8 cellular contexts compared by ENCODE assay signal in the genomic region with DNA sequence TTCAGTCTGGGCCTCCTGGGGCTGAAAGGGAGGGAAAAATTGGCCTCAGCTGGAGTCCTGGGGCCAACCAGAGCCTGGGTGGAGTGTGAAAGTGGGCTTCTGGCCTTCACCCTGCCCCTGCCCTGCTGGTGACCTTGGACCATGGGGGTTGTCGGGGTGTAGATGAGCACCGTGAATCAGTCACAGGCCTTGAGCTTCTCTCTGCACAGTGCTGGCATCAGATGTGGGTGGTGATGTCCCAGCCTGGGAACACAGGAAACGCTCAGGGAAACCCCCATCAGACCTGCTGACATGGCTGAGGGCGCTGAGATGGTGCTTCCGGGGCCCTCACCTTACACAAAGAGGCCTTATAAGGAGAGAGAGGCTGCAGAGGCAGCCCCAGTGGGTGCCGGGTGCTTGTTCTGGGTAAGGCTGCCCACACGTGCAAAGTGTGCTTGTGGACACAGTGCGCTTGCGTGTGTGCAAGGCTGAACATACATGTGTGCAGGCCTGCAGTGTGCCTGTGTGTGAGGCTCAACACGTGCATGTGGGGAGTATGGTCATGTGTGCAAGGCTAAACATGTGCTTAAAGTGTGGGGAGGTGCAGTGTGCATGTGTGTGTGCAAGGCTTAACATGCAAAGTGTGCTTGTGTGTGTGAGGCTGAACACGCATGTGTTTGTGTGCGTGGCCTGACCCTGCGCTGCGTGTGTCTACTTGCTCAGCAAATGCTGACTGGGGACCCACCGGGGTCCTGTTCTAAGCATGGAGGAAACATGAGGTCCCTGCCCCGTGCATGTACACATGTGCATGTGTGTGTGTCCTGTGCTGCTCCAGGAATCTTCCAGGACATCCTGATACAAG. TPM values are rescaled to one million over a fixed set of nuclear protein-coding genes. Genes with fewer than 3 reads are reported as not detected.
DNase-seq lines count a peak whose midpoint lies in the region; ATAC-seq and TF ChIP-seq lines count a peak whose summit lies in the region.

No MANE protein-coding gene starts in this region.

- H3K27ac ChIP-seq in skin epidermis = peak overlapping the region; percentile 37 to 97 (median 89)

- H3K4me3 ChIP-seq in epithelial cell of proximal tubule (ENCODE audit: low read depth, low read length) (no peak overlapping the region), skin epidermis (peak overlapping the region in 4 of 7 experiments; percentile 10 to 27 (median 14))

- peak; percentile 79 for TF ChIP-seq POLR2A in GM19099 (IDR thresholded peaks at IDR 0.05; ENCODE audit: extremely low read depth, insufficient read length, low read depth)

- DNase-seq in activated CD4-positive, alpha-beta T cell treated with anti-CD3 and anti-CD28 coated beads, Interleukin-2, amount 50 U/mL, for 48 hours = peak; percentile 88 to 91
- peak; percentile 44 for DNase-seq in epithelial cell of proximal tubule (ENCODE audit: low read depth)
- DNase-seq in NCI-H526 (lab: John Stamatoyannopoulos, UW) = no peak
- DNase-seq in SK-N-DZ (ENCODE audit: low spot score) = no peak
- no peak for DNase-seq in DMS114 treated with DMSO at 0.1 percent for 48 hours (lab: John Stamatoyannopoulos, UW; ENCODE audit: unreplicated experiment)

- no peak for TF ChIP-seq CTCF in epithelial cell of proximal tubule (conservative IDR thresholded peaks at IDR 0.05; ENCODE audit: low read depth, low read length)

- peak; percentile 78 for ATAC-seq in HG03175 (IDR thresholded peaks at IDR 0.05; ENCODE audit: unreplicated experiment)

RNA-seq across cellular contexts. Expression of a gene that starts 6.5 kb away (rescaled TPM):
- total RNA-seq in epithelial cell of proximal tubule = 378 and 509 TPM in 2 replicates
- 66.4 and 80.1 TPM in 2 replicates for polyA plus RNA-seq in SK-N-DZ (2014; cell fraction: cytosol; rRNA removed)
- 52.1 and 61.5 TPM in 2 replicates for polyA plus RNA-seq in SK-N-DZ (2014; cell fraction: nucleus; rRNA removed)

RNA-seq across cellular contexts. Expression of a gene that starts 27.4 kb away (rescaled TPM):
- 123 and 159 TPM in 2 replicates for total RNA-seq in epithelial cell of proximal tubule
- 131 and 179 TPM in 2 replicates for polyA plus RNA-seq in SK-N-DZ (2014; cell fraction: cytosol; rRNA removed)
- 49.5 and 68.9 TPM in 2 replicates for polyA plus RNA-seq in SK-N-DZ (2014; cell fraction: nucleus; rRNA removed)

RNA-seq across cellular contexts. Expression of a gene that starts 27.7 kb away (rescaled TPM):
- 134 and 136 TPM in 2 replicates for total RNA-seq in epithelial cell of proximal tubule
- 138 and 153 TPM in 2 replicates for polyA plus RNA-seq in SK-N-DZ (2014; cell fraction: cytosol; rRNA removed)
- 84.8 and 96.8 TPM in 2 replicates for polyA plus RNA-seq in SK-N-DZ (2014; cell fraction: nucleus; rRNA removed)

RNA-seq across cellular contexts. Expression of a gene that starts 55.3 kb away (rescaled TPM):
- total RNA-seq in epithelial cell of proximal tubule = 198 and 233 TPM in 2 replicates
- polyA plus RNA-seq in SK-N-DZ (2014; cell fraction: cytosol; rRNA removed) = 137 and 142 TPM in 2 replicates
- polyA plus RNA-seq in SK-N-DZ (2014; cell fraction: nucleus; rRNA removed) = 72.1 and 73.3 TPM in 2 replicates

RNA-seq across cellular contexts. Expression of a gene that starts 57.6 kb away (rescaled TPM):
- total RNA-seq in epithelial cell of proximal tubule = 4.0 and 7.2 TPM in 2 replicates
- 12.4 and 15.7 TPM in 2 replicates for polyA plus RNA-seq in SK-N-DZ (2014; cell fraction: cytosol; rRNA removed)
- 8.8 and 14.1 TPM in 2 replicates for polyA plus RNA-seq in SK-N-DZ (2014; cell fraction: nucleus; rRNA removed)

Comparison
In these comparisons a context has a peak if more than half of its experiments do, and no peak if none do; other contexts are left out.
1. DNase-seq: peak in activated CD4-positive, alpha-beta T cell treated with anti-CD3 and anti-CD28 coated beads, Interleukin-2, amount 50 U/mL, for 48 hours (2 of 2) and epithelial cell of proximal tubule (single experiment); none in NCI-H526 (0 of 2), SK-N-DZ (single experiment) and DMS114 treated with DMSO at 0.1 percent for 48 hours (single experiment).